Comparison of ENCODE assay signal across 8 cellular contexts in genomic region chr19:13051581-13052165, GRCh38. TPM values are rescaled to one million over a fixed set of nuclear protein-coding genes. Genes with fewer than 3 reads are reported as not detected.
A peak's percentile ranks its signal among the peaks of the same experiment; 100 is the strongest.
DNase-seq lines count a peak whose midpoint lies in the region; ATAC-seq and TF ChIP-seq lines count a peak whose summit lies in the region.

No MANE protein-coding gene starts in this region.

- no peaks in the 10 kb centered on the region for H3K9me3 Mint-ChIP-seq in activated T-helper 17 cell treated with anti-CD3 and anti-CD28 coated beads, Interleukin-2, amount 50 U/mL, for 72 hours

- H3K79me2 ChIP-seq in smooth muscle cell (ENCODE audit: low read depth), result no peaks in the 10 kb centered on the region

- no peaks in the 10 kb centered on the region for H4K20me1 ChIP-seq in smooth muscle cell (ENCODE audit: low read depth)

- intact Hi-C loops in right cardiac atrium (cut with DNase I), result no loop called here

- 3% methylated on average over 23 of the region's 23 CpGs for WGBS in right cardiac atrium
- WGBS in smooth muscle cell (ENCODE audit: low lambda C conversion rate), result 7% methylated on average over 14 of the region's 23 CpGs

- no peak for TF ChIP-seq CTCF in smooth muscle cell (IDR thresholded peaks at IDR 0.05; ENCODE audit: borderline replicate concordance, insufficient read depth, poor library complexity, severe bottlenecking)

- H3K9ac ChIP-seq in smooth muscle cell (ENCODE audit: low read depth), result no peak overlapping the region

- H3K4me1 ChIP-seq in right cardiac atrium (ENCODE audit: control insufficient read depth, insufficient read depth, low read length), result peaks cover 48% of the 10 kb centered on the region
- peaks cover 49% of the 10 kb centered on the region for H3K4me1 ChIP-seq in smooth muscle cell (ENCODE audit: low read depth)

- H3K27me3 ChIP-seq in right cardiac atrium (ENCODE audit: control insufficient read depth, insufficient read depth) (no peaks in the 10 kb centered on the region), smooth muscle cell (ENCODE audit: low read depth) (no peaks in the 10 kb centered on the region)

- DNase-seq in DMS79 treated with DMSO at 0.1 percent for 48 hours (lab: John Stamatoyannopoulos, UW) (peak; percentile 95), NCI-H1092 treated with DMSO at 0.1 percent for 48 hours (lab: John Stamatoyannopoulos, UW) (peak; percentile 48), right cardiac atrium (peak in 2 of 3 donors; percentile 82 to 88), smooth muscle cell (lab: John Stamatoyannopoulos, UW; ENCODE audit: unreplicated experiment) (no peak), DMS114 treated with DMSO at 0.1 percent for 48 hours (lab: John Stamatoyannopoulos, UW; ENCODE audit: unreplicated experiment) (no peak)

- H3K27me3 Mint-ChIP-seq in activated T-helper 17 cell treated with anti-CD3 and anti-CD28 coated beads, Interleukin-2, amount 50 U/mL, for 72 hours, result peaks cover 5% of the 10 kb centered on the region

- no peaks in the 10 kb centered on the region for H3K36me3 Mint-ChIP-seq in activated T-helper 17 cell treated with anti-CD3 and anti-CD28 coated beads, Interleukin-2, amount 50 U/mL, for 72 hours (ENCODE audit: low read depth)

- peak overlapping the region; percentile 77 for H3K4me2 ChIP-seq in smooth muscle cell

- no peaks in the 10 kb centered on the region for H3K9me3 ChIP-seq in right cardiac atrium (ENCODE audit: control insufficient read depth, low read length)
- H3K9me3 ChIP-seq in smooth muscle cell (replicated peaks; ENCODE audit: low read depth), result no peaks in the 10 kb centered on the region

- H3K4me3 ChIP-seq in right cardiac atrium (ENCODE audit: low read length) (no peak overlapping the region), smooth muscle cell (no peak overlapping the region)

- no peaks in the 10 kb centered on the region for H3K4me1 Mint-ChIP-seq in activated T-helper 17 cell treated with anti-CD3 and anti-CD28 coated beads, Interleukin-2, amount 50 U/mL, for 72 hours

- H3K27ac ChIP-seq in right cardiac atrium (ENCODE audit: low read length), result peak overlapping the region; percentile 97
- no peak overlapping the region for H3K27ac ChIP-seq in smooth muscle cell (ENCODE audit: low read depth)

- no peak overlapping the region for H2AFZ ChIP-seq in smooth muscle cell (ENCODE audit: low read depth)

- ATAC-seq in activated T-helper 17 cell treated with anti-CD3 and anti-CD28 coated beads, Interleukin-2, amount 50 U/mL, for 72 hours (replicated peaks), result peak; percentile 37
- ATAC-seq in right cardiac atrium, result peak; percentile 9 to 12
- no peak for ATAC-seq in GM21515 (IDR thresholded peaks at IDR 0.05; ENCODE audit: unreplicated experiment)
- no peak for ATAC-seq in HG02852 (IDR thresholded peaks at IDR 0.05; ENCODE audit: unreplicated experiment)

- peak overlapping the region; percentile 5 for H3K4me3 Mint-ChIP-seq in activated T-helper 17 cell treated with anti-CD3 and anti-CD28 coated beads, Interleukin-2, amount 50 U/mL, for 72 hours

- no peak overlapping the region for H3K27ac Mint-ChIP-seq in activated T-helper 17 cell treated with anti-CD3 and anti-CD28 coated beads, Interleukin-2, amount 50 U/mL, for 72 hours

- H3K36me3 ChIP-seq in smooth muscle cell (ENCODE audit: low read depth), result no peaks in the 10 kb centered on the region

- H3F3A ChIP-seq in smooth muscle cell (ENCODE audit: low read depth), result peaks cover 9% of the 10 kb centered on the region

RNA-seq across cellular contexts. Expression of gene LYL1, which starts 51.0 kb away (rescaled TPM):
- 1 to 10 TPM; 1.1 to 1.6 TPM for total RNA-seq in activated T-helper 17 cell treated with anti-CD3 and anti-CD28 coated beads, Interleukin-2, amount 50 U/mL, for 72 hours
- total RNA-seq in right cardiac atrium (10 to 100 TPM in 2 of 4 donors, 1 to 10 TPM in 2; 8.0 to 11.9 (median 10.1) TPM), smooth muscle cell (2.2 and 2.8 TPM in 2 replicates)
- polyA plus RNA-seq in right cardiac atrium (8.0 TPM), smooth muscle cell (2.1 and 3.2 TPM in 2 replicates)

RNA-seq across cellular contexts. Expression of gene NFIX, which starts 56.4 kb away (rescaled TPM):
- 1 to 10 TPM in 1 of 2 donors, under 1 TPM in 1; 0.43 to 1.1 TPM for total RNA-seq in activated T-helper 17 cell treated with anti-CD3 and anti-CD28 coated beads, Interleukin-2, amount 50 U/mL, for 72 hours
- 100 to 1,000 TPM; 123 to 168 (median 156) TPM for total RNA-seq in right cardiac atrium
- 67.4 TPM for polyA plus RNA-seq in right cardiac atrium
- total RNA-seq in smooth muscle cell, result 2.3 TPM in 2 replicates
- 1.8 and 1.9 TPM in 2 replicates for polyA plus RNA-seq in smooth muscle cell

Comparison
In these comparisons a context has a peak if more than half of its experiments do, and no peak if none do; other contexts are left out.
1. DNase-seq: peak in DMS79 treated with DMSO at 0.1 percent for 48 hours (single experiment), NCI-H1092 treated with DMSO at 0.1 percent for 48 hours (single experiment) and right cardiac atrium (2 of 3); none in smooth muscle cell (single experiment) and DMS114 treated with DMSO at 0.1 percent for 48 hours (single experiment).
2. ATAC-seq: peak in activated T-helper 17 cell treated with anti-CD3 and anti-CD28 coated beads, Interleukin-2, amount 50 U/mL, for 72 hours (single experiment) and right cardiac atrium (2 of 2); none in GM21515 (single experiment) and HG02852 (single experiment).
3. RNA of gene NFIX, which starts 56.4 kb away (total RNA-seq): 123 to 168 TPM in right cardiac atrium; 2.3 TPM in smooth muscle cell and 0.43 to 1.1 TPM in activated T-helper 17 cell treated with anti-CD3 and anti-CD28 coated beads, Interleukin-2, amount 50 U/mL, for 72 hours; every median in the first group is over 10 times any median in the second.